Comparison of ENCODE assay signal across 9 cellular contexts in the genomic region with DNA sequence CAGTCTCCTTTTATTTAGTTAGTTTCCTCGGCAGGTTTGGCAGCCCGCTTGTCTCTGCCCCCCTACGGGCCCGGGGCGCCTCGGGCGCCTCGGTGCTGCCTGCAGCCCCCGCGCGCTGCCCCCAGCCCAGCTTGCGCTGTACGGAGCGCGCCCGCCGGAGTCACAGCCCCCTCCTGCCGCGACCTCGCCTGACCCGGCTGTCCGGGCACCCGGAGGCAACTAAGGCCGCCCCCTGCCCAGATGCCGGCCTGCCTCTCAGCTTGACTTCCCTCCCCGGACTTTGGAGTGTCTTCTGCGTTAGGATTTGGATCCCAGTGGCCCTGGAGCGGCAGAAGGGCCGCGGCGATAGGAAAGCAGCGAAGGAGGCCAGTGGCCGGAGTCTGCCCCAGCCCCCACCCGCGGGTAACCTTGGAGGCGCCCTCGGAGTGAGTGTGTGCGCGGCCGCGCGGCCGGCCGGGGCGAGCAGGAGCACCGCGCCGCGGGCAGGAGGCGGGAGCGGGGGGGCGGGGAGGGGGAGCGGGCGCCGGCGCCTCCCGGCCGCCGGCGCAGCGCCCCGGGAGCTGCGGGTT. TPM values are rescaled to one million over a fixed set of nuclear protein-coding genes. Genes with fewer than 3 reads are reported as not detected.
DNase-seq lines count a peak whose midpoint lies in the region; ATAC-seq and TF ChIP-seq lines count a peak whose summit lies in the region.
"Had no signal": no experiment of that assay in that cellular context is flagged by ENCODE, and none has a peak within 500 bp of the region (broad histone marks: within the 10 kb centered on the region; RNA-seq: fewer than 3 reads in every experiment).

No MANE protein-coding gene starts in this region.

- WGBS in lower leg skin, 2 donors: 0% methylated on average over 27 to 48 of the region's 63 CpGs

- H3K27ac ChIP-seq in DND-41 (ENCODE audit: low read length): peak overlapping the region; percentile 96
- H3K27ac ChIP-seq: epithelial cell of prostate had no signal

- H3K9me3 Mint-ChIP-seq in T-helper 2 cell treated with Interferon-gamma antibody and Interleukin-4, amounts not matched to agents 5 μg/mL and 100 μg/mL, for 36 hours: no peaks in the 10 kb centered on the region

- H3K4me1 Mint-ChIP-seq in T-helper 2 cell treated with Interferon-gamma antibody and Interleukin-4, amounts not matched to agents 5 μg/mL and 100 μg/mL, for 36 hours (ENCODE audit: low read depth): peaks cover 29% of the 10 kb centered on the region

- no peaks in the 10 kb centered on the region for H3K27me3 ChIP-seq in DND-41 (ENCODE audit: insufficient read depth, low read length, poor library complexity)

- peak overlapping the region; percentile 87 for H3K4me3 Mint-ChIP-seq in T-helper 2 cell treated with Interferon-gamma antibody and Interleukin-4, amounts not matched to agents 5 μg/mL and 100 μg/mL, for 36 hours

- H3K4me2 ChIP-seq in DND-41 (ENCODE audit: insufficient read depth, low read length): peak overlapping the region; percentile 62

- peak overlapping the region; percentile 36 for H3K27ac Mint-ChIP-seq in T-helper 2 cell treated with Interferon-gamma antibody and Interleukin-4, amounts not matched to agents 5 μg/mL and 100 μg/mL, for 36 hours

- ATAC-seq in DND-41 (ENCODE audit: insufficient read depth, low read depth): peak; percentile 28
- ATAC-seq in GM19372 (IDR thresholded peaks at IDR 0.05; ENCODE audit: low read depth, unreplicated experiment): peak; percentile 55
- peak; percentile 62 for ATAC-seq in HG03432 (IDR thresholded peaks at IDR 0.05; ENCODE audit: unreplicated experiment)

- H3K9me3 ChIP-seq in DND-41 (ENCODE audit: insufficient read depth, low read length, severe bottlenecking): no peaks in the 10 kb centered on the region

- peak overlapping the region; percentile 81 to 90 for H3K4me3 ChIP-seq in DND-41 (ENCODE audit: low read depth in 1 of 2, low read length in 2 of 2)
- peak overlapping the region; percentile 72 for H3K4me3 ChIP-seq in lower leg skin (ENCODE audit: low read depth, poor library complexity, severe bottlenecking)

- peaks cover 100% of the 10 kb centered on the region for H3K79me2 ChIP-seq in DND-41 (ENCODE audit: insufficient read depth, low read length)

- peaks cover 68% of the 10 kb centered on the region for H3K4me1 ChIP-seq in DND-41 (ENCODE audit: insufficient read depth, low read length)

- intact Hi-C loops in lower leg skin (cut with DNase I; ENCODE audit: low total_unique reads): no loop called here

- peaks cover 22% of the 10 kb centered on the region for H3K36me3 ChIP-seq in DND-41 (ENCODE audit: insufficient read depth, low read length)

- in situ Hi-C loops in KBM-7 (cut with MboI; ENCODE audit: low pct_unique_long_range_greater_than_20kb, low sequenced_read_pairs): no loop called here

- no peak for TF ChIP-seq POLR2A in lower leg skin (IDR thresholded peaks at IDR 0.05)

- H3K36me3 Mint-ChIP-seq in T-helper 2 cell treated with Interferon-gamma antibody and Interleukin-4, amounts not matched to agents 5 μg/mL and 100 μg/mL, for 36 hours (ENCODE audit: low read depth): peaks cover 31% of the 10 kb centered on the region

- TF ChIP-seq CTCF in DND-41 (IDR thresholded peaks at IDR 0.05; ENCODE audit: borderline replicate concordance, extremely low read depth, low read length, poor library complexity, severe bottlenecking) (no peak), lower leg skin (IDR thresholded peaks at IDR 0.05) (no peak)

- H4K20me1 ChIP-seq in DND-41 (ENCODE audit: insufficient read depth, low read length): no peaks in the 10 kb centered on the region

- no peak for DNase-seq in DND-41
- DNase-seq in T-helper 2 cell treated with Interferon-gamma antibody and Interleukin-4, amounts not matched to agents 5 μg/mL and 100 μg/mL, for 36 hours (ENCODE audit: low spot score): no peak
- DNase-seq in dermis blood vessel endothelial cell: peak; percentile 64
- peak in 1 of 2 donors; percentile 89 for DNase-seq in lower leg skin (ENCODE audit: low spot score in 2 of 2)
- DNase-seq in superior temporal gyrus (ENCODE audit: extremely low spot score): peak; percentile 21
- no peak for DNase-seq in KBM-7

- H2AFZ ChIP-seq in DND-41 (ENCODE audit: low read depth, low read length): peak overlapping the region; percentile 65

- peaks cover 57% of the 10 kb centered on the region for H3K27me3 Mint-ChIP-seq in T-helper 2 cell treated with Interferon-gamma antibody and Interleukin-4, amounts not matched to agents 5 μg/mL and 100 μg/mL, for 36 hours (ENCODE audit: low read depth)

- H3K9ac ChIP-seq in DND-41 (ENCODE audit: low read depth, low read length): peak overlapping the region; percentile 100

RNA-seq across cellular contexts. Expression of gene CDKN2C, which starts 7.6 kb away (rescaled TPM):
- total RNA-seq in dermis blood vessel endothelial cell (10.0 and 18.5 TPM in 2 replicates), lower leg skin (10 to 100 TPM; 10.1 to 20.0 (median 16.2) TPM)

RNA-seq across cellular contexts. Expression of gene FAF1, which starts 17.6 kb away (rescaled TPM):
- total RNA-seq in dermis blood vessel endothelial cell (56.5 and 70.6 TPM in 2 replicates), lower leg skin (10 to 100 TPM; 33.8 to 55.8 (median 45.6) TPM)

Comparison
In these comparisons a context has a peak if more than half of its experiments do, and no peak if none do; other contexts are left out.
1. DNase-seq: peak in dermis blood vessel endothelial cell (single experiment) and superior temporal gyrus (single experiment); none in DND-41 (single experiment), T-helper 2 cell treated with Interferon-gamma antibody and Interleukin-4, amounts not matched to agents 5 μg/mL and 100 μg/mL, for 36 hours (single experiment) and KBM-7 (single experiment).
2. Peak in every context shown above with its lines, with median percentiles within 50 percentile points of each other: ATAC-seq.